In the genomic region with DNA sequence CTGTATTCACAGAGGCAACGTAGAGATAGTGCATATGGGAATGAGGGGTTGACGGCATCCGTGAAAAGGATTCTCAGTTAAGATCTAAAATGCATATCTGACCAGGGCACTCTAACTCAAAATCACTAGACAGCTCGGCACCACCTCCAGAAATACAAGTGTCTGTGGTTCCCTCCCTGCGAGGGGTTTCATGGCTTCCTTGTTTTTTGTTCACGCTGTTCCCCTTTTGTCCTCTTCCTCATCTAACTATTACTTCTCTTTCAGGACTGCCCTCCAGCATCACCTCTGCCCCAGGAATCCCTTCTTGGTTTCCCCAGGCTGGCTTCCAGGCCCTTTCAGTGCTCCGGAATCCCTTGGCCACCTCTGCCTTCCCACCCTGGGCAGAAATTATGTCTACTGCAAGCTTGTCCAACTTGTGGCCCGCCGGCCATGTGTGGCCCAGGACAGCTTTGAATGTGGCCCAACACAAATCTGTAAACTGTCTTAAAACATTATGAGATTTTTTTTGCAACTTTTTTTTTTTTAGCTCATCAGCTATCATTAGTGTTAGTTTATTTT, we compare ENCODE assay signal across 20 cellular contexts.
"Had no signal": no experiment of that assay in that cellular context is flagged by ENCODE, and none has a peak within 500 bp of the region (broad histone marks: within the 10 kb centered on the region; RNA-seq: fewer than 3 reads in every experiment).

No MANE protein-coding gene starts in this region.

- H3K36me3 ChIP-seq: esophagus squamous epithelium, left ventricle myocardium inferior, prostate gland, right atrium auricular region, thyroid gland had no signal

- H3K9me3 ChIP-seq: body of pancreas, esophagus squamous epithelium, left ventricle myocardium inferior, mucosa of descending colon, prostate gland, right atrium auricular region, thyroid gland had no signal

- ATAC-seq: body of pancreas, mucosa of descending colon had no signal

- DNase-seq: activated CD4-positive, alpha-beta T cell treated with anti-CD3 and anti-CD28 coated beads, Interleukin-2, amount 50 U/mL, for 4 hours; activated naive CD4-positive, alpha-beta T cell treated with Interleukin-2 at 50 U/mL for 16 hours; activated naive CD8-positive, alpha-beta T cell treated with anti-CD3 and anti-CD28 coated beads, Interleukin-2, amount 10 ng/mL, durations not matched to agents 7 days and 5 days; activated T-cell treated with anti-CD3 and anti-CD28 coated beads for 4 hours; body of pancreas; dermis blood vessel endothelial cell; effector memory CD4-positive, alpha-beta T cell; esophagus squamous epithelium; immature natural killer cell; kidney glomerular epithelial cell; left ventricle myocardium inferior; mammary epithelial cell; mucosa of descending colon; naive B cell; stimulated activated CD4-positive, alpha-beta T cell treated with anti-CD3 and anti-CD28 coated beads, Interleukin-2, amount 100 ng/mL, for 24 hours; stimulated activated naive CD4-positive, alpha-beta T cell treated with Interleukin-2 at 50 U/mL for 16 hours; T-helper 9 cell; thyroid gland had no signal

- H3K27me3 ChIP-seq: body of pancreas, esophagus squamous epithelium, right atrium auricular region, thyroid gland had no signal

- H3K4me3 ChIP-seq: body of pancreas, esophagus squamous epithelium, left ventricle myocardium inferior, mucosa of descending colon, prostate gland, right atrium auricular region, thyroid gland had no signal

- H3K4me1 ChIP-seq: body of pancreas, prostate gland had no signal

- H3K27ac ChIP-seq: body of pancreas, esophagus squamous epithelium, left ventricle myocardium inferior, prostate gland, right atrium auricular region, thyroid gland had no signal
